Comparison of ENCODE assay signal across 10 cellular contexts in the genomic region with DNA sequence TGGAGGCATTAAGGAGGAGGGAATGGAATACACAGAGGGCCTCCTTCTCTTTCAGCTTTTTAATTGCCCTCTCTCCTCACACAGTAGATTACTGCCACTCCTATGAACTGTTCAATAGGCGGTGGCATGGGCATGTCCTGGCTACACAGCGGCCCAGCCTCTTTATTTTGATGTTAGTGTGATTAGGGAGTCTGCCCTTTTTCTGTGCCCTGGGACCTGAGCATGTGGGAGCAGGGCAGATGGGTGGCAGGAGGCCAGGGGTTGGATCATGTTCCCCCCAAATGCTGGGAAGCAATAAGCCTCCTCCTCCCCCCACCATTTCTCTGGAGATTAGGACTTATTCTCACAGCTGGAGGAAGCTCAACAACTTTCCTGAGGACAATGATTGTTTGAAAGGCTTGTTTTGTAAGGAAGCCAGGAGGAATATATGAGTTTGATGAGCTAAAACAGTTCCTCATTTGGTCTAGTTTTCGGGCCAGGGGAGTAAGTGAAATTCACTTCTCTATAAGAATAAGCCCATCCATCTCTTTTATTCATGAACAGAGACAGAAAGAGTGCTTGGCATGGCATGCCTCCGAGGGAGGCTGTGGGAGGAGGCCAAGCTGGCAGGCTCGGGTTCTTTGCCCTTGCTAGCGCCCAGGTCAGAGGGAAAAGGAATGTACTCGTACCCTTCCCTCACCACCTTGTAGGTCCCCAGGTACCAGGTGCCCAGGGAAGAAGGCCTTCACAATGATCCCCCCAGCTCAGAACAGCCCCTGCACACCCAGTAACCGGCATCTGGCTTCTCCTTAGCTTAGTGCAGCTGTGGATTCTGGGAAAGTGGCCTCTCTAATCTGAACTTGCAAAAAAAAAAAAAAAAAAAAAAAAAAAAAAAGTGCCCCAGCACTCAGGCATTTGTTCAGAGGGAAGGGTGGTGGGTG. TPM values are rescaled to one million over a fixed set of nuclear protein-coding genes. Genes with fewer than 3 reads are reported as not detected.
DNase-seq lines count a peak whose midpoint lies in the region; ATAC-seq and TF ChIP-seq lines count a peak whose summit lies in the region.
"Had no signal": no experiment of that assay in that cellular context is flagged by ENCODE, and none has a peak within 500 bp of the region (broad histone marks: within the 10 kb centered on the region; RNA-seq: fewer than 3 reads in every experiment).

No MANE protein-coding gene starts in this region.

- H3K27me3 Mint-ChIP-seq in T-helper 2 cell treated with Interferon-gamma antibody and Interleukin-4, amounts not matched to agents 5 μg/mL and 100 μg/mL, for 36 hours (ENCODE audit: low read depth), result peaks cover 4% of the 10 kb centered on the region

- TF ChIP-seq POLR2A in sigmoid colon (IDR thresholded peaks at IDR 0.05), result no peak

- peak overlapping the region; percentile 40 for H3K4me3 Mint-ChIP-seq in T-helper 2 cell treated with Interferon-gamma antibody and Interleukin-4, amounts not matched to agents 5 μg/mL and 100 μg/mL, for 36 hours
- H3K4me3 Mint-ChIP-seq in stimulated activated effector memory CD8-positive, alpha-beta T cell treated with anti-CD3 and anti-CD28 coated beads, Interleukin-12 subunit alpha, Interleukin-12 subunit beta, amount 100 ng/mL, for 72 hours, result peak overlapping the region; percentile 25

- intact Hi-C loops in lower lobe of right lung (cut with DNase I) (no loop called here), sigmoid colon (cut with DNase I) (no loop called here)

- ATAC-seq in lower lobe of right lung, result no peak
- ATAC-seq in stimulated activated effector memory CD8-positive, alpha-beta T cell treated with anti-CD3 and anti-CD28 coated beads, Interleukin-12 subunit alpha, Interleukin-12 subunit beta, amount 100 ng/mL, for 72 hours, result no peak
- ATAC-seq in activated CD4-positive, CD25-positive, alpha-beta regulatory T cell treated with anti-CD3 and anti-CD28 coated beads, Interleukin-2, amount 50 U/mL, for 24 hours, result no peak

- no peak overlapping the region for H3K27ac Mint-ChIP-seq in T-helper 2 cell treated with Interferon-gamma antibody and Interleukin-4, amounts not matched to agents 5 μg/mL and 100 μg/mL, for 36 hours
- H3K27ac Mint-ChIP-seq in stimulated activated effector memory CD8-positive, alpha-beta T cell treated with anti-CD3 and anti-CD28 coated beads, Interleukin-12 subunit alpha, Interleukin-12 subunit beta, amount 100 ng/mL, for 72 hours, result no peak overlapping the region

- no peak for TF ChIP-seq EP300 in sigmoid colon (IDR thresholded peaks at IDR 0.05)

- H3K4me3 ChIP-seq in adipocyte (ENCODE audit: low read length) (peak overlapping the region; percentile 33), lower lobe of right lung (peak overlapping the region; percentile 52), sigmoid colon (peak overlapping the region in 2 of 4 donors; percentile 46 to 52)

- DNase-seq in T-helper 2 cell treated with Interferon-gamma antibody and Interleukin-4, amounts not matched to agents 5 μg/mL and 100 μg/mL, for 36 hours (ENCODE audit: low spot score), result no peak
- no peak for DNase-seq in T-helper 2 cell
- no peak for DNase-seq in adipocyte (ENCODE audit: low read depth)
- DNase-seq in lower lobe of right lung, result no peak
- DNase-seq in stimulated activated effector memory CD8-positive, alpha-beta T cell treated with anti-CD3 and anti-CD28 coated beads, Interleukin-12 subunit alpha, Interleukin-12 subunit beta, amount 100 ng/mL, for 72 hours (ENCODE audit: low spot score in 2 of 2), result no peak
- DNase-seq in iPS-NIHi7 (ENCODE audit: extremely low spot score), result no peak
- DNase-seq in sigmoid colon, result no peak

- peak overlapping the region; percentile 85 for H3K27ac ChIP-seq in lower lobe of right lung
- H3K27ac ChIP-seq in sigmoid colon, result no peak overlapping the region
- H3K27ac ChIP-seq: KMS-11 had no signal

- TF ChIP-seq CTCF in lower lobe of right lung (IDR thresholded peaks at IDR 0.05) (no peak), sigmoid colon (IDR thresholded peaks at IDR 0.05) (no peak)

- H3K9me3 ChIP-seq in adipocyte (ENCODE audit: control insufficient read depth, low read length) (no peaks in the 10 kb centered on the region), lower lobe of right lung (no peaks in the 10 kb centered on the region), sigmoid colon (no peaks in the 10 kb centered on the region)

- no peaks in the 10 kb centered on the region for H3K36me3 ChIP-seq in adipocyte (ENCODE audit: control insufficient read depth, insufficient read depth, low read length, severe bottlenecking)
- no peaks in the 10 kb centered on the region for H3K36me3 ChIP-seq in lower lobe of right lung
- no peaks in the 10 kb centered on the region for H3K36me3 ChIP-seq in sigmoid colon

- WGBS in sigmoid colon, 2 donors, result 86 to 96% methylated on average over 8 of the region's 8 CpGs

- peaks cover 12% of the 10 kb centered on the region for H3K4me1 Mint-ChIP-seq in T-helper 2 cell treated with Interferon-gamma antibody and Interleukin-4, amounts not matched to agents 5 μg/mL and 100 μg/mL, for 36 hours (ENCODE audit: low read depth)
- H3K4me1 Mint-ChIP-seq in stimulated activated effector memory CD8-positive, alpha-beta T cell treated with anti-CD3 and anti-CD28 coated beads, Interleukin-12 subunit alpha, Interleukin-12 subunit beta, amount 100 ng/mL, for 72 hours, result peaks cover 10% of the 10 kb centered on the region

- no peaks in the 10 kb centered on the region for H3K27me3 ChIP-seq in adipocyte (replicated peaks; ENCODE audit: control insufficient read depth, insufficient read depth, low read length)
- peaks cover 14% of the 10 kb centered on the region for H3K27me3 ChIP-seq in lower lobe of right lung (ENCODE audit: low read depth)
- H3K27me3 ChIP-seq in sigmoid colon, result peaks cover 5 to 12% (median 6%) of the 10 kb centered on the region in 3 donors

- H3K36me3 Mint-ChIP-seq in T-helper 2 cell treated with Interferon-gamma antibody and Interleukin-4, amounts not matched to agents 5 μg/mL and 100 μg/mL, for 36 hours (ENCODE audit: low read depth), result no peaks in the 10 kb centered on the region
- no peaks in the 10 kb centered on the region for H3K36me3 Mint-ChIP-seq in stimulated activated effector memory CD8-positive, alpha-beta T cell treated with anti-CD3 and anti-CD28 coated beads, Interleukin-12 subunit alpha, Interleukin-12 subunit beta, amount 100 ng/mL, for 72 hours

- H3K9ac ChIP-seq in adipocyte (ENCODE audit: low read length), result no peak overlapping the region
- H3K9ac ChIP-seq: KMS-11 had no signal

- H3K9me3 Mint-ChIP-seq in T-helper 2 cell treated with Interferon-gamma antibody and Interleukin-4, amounts not matched to agents 5 μg/mL and 100 μg/mL, for 36 hours, result no peaks in the 10 kb centered on the region
- no peaks in the 10 kb centered on the region for H3K9me3 Mint-ChIP-seq in stimulated activated effector memory CD8-positive, alpha-beta T cell treated with anti-CD3 and anti-CD28 coated beads, Interleukin-12 subunit alpha, Interleukin-12 subunit beta, amount 100 ng/mL, for 72 hours

- H3K4me1 ChIP-seq in adipocyte (ENCODE audit: control insufficient read depth, insufficient read depth, low read length), result no peaks in the 10 kb centered on the region
- H3K4me1 ChIP-seq in lower lobe of right lung, result peaks cover 3% of the 10 kb centered on the region
- H3K4me1 ChIP-seq in sigmoid colon, result peaks cover 0 to 11% (median 6%) of the 10 kb centered on the region in 4 donors

RNA-seq across cellular contexts. Expression of a gene that starts 1.0 kb away (rescaled TPM):
- total RNA-seq in lower lobe of right lung (not detected), sigmoid colon (not detected)
- under 1 TPM in 1 of 3 donors, not detected in 2; 0.04 TPM for polyA plus RNA-seq in sigmoid colon
- total RNA-seq: NCI-H460 had no signal

RNA-seq across cellular contexts. Expression of a gene that starts 15.8 kb away (rescaled TPM):
- total RNA-seq in lower lobe of right lung (not detected), sigmoid colon (1 to 10 TPM in 2 of 4 donors, under 1 TPM in 2; 0.27 to 5.5 (median 1.2) TPM)
- under 1 TPM in 1 of 3 donors, not detected in 2; 0.52 TPM for polyA plus RNA-seq in sigmoid colon
- total RNA-seq: NCI-H460 had no signal

RNA-seq across cellular contexts. Expression of a gene that starts 22.4 kb away (rescaled TPM):
- 58.3 TPM for total RNA-seq in lower lobe of right lung
- total RNA-seq in sigmoid colon, result 10 to 100 TPM in 2 of 4 donors, 1 to 10 TPM in 2; 8.1 to 13.8 (median 11.0) TPM
- 1 to 10 TPM in 2 of 3 donors, under 1 TPM in 1; 0.46 to 6.2 (median 1.2) TPM for polyA plus RNA-seq in sigmoid colon
- total RNA-seq: NCI-H460 had no signal

RNA-seq across cellular contexts. Expression of a gene that starts 33.9 kb away (rescaled TPM):
- total RNA-seq in lower lobe of right lung (1.4 TPM), sigmoid colon (under 1 TPM; 0.41 to 0.99 (median 0.77) TPM)
- polyA plus RNA-seq in sigmoid colon, result under 1 TPM; 0.46 to 0.66 (median 0.60) TPM

RNA-seq across cellular contexts. Expression of a gene that starts 54.9 kb away (rescaled TPM):
- total RNA-seq in lower lobe of right lung (11.3 TPM), sigmoid colon (10 to 100 TPM in 2 of 4 donors, 1 to 10 TPM in 2; 9.1 to 37.7 (median 10.1) TPM)
- polyA plus RNA-seq in sigmoid colon, result 1 to 10 TPM; 1.6 to 7.8 (median 2.4) TPM
